23 cellular contexts compared by ENCODE assay signal in the genomic region with DNA sequence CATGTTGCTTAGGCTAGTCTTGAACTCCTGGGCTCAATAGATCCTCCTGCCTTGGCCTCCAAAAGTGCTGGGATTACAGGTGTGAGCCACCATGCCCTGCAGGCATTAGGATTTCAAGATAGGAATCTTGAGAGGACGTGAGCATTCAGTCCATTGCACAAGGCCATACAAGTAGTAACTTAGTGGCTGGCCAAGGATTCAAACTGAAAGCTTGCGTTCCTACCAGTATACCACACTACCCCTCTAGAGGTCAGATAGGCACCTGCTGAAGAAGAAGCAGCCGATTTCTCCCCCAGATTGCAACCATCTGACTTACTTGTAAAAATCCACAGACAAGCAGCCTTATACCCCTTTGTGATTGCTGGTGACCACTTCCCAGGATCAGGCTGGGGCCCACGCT.
"Had no signal": no experiment of that assay in that cellular context is flagged by ENCODE, and none has a peak within 500 bp of the region (broad histone marks: within the 10 kb centered on the region; RNA-seq: fewer than 3 reads in every experiment).

No MANE protein-coding gene starts in this region.

- H3K4me3 ChIP-seq: colonic mucosa, esophagus muscularis mucosa, gastroesophageal sphincter, heart right ventricle, left lung, lower lobe of right lung, mucosa of descending colon had no signal

- H3K36me3 ChIP-seq: colonic mucosa, esophagus muscularis mucosa, gastroesophageal sphincter, heart right ventricle, left lung, lower lobe of right lung had no signal

- H3K9me3 ChIP-seq: colonic mucosa, mucosa of descending colon had no signal

- H3K4me3 Mint-ChIP-seq: dendritic cell treated with granulocyte-macrophage colony-stimulating factor and Interleukin-4, amounts not matched to agents 40 ng/mL and 50 ng/mL, for 4 days; effector memory CD8-positive, alpha-beta T cell; mesothelial cell of epicardium had no signal

- H3K4me1 ChIP-seq: colonic mucosa, esophagus muscularis mucosa, foreskin keratinocyte, gastroesophageal sphincter, heart right ventricle, left lung, lower lobe of right lung had no signal

- H3K27ac Mint-ChIP-seq: dendritic cell treated with granulocyte-macrophage colony-stimulating factor and Interleukin-4, amounts not matched to agents 40 ng/mL and 50 ng/mL, for 4 days; effector memory CD8-positive, alpha-beta T cell; mesothelial cell of epicardium; naive B cell had no signal

- FAIRE-seq: endothelial cell of umbilical vein, frontal cortex, islet of Langerhans, keratinocyte had no signal

- DNase-seq: colonic mucosa; cortex of kidney; effector CD8-positive, alpha-beta T cell; effector memory CD8-positive, alpha-beta T cell; foreskin keratinocyte; head of caudate nucleus; heart right ventricle; hippocampal formation; left cardiac atrium; left lung; left ventricle myocardium superior; lower lobe of right lung; mesenchymal stem cell; mucosa of descending colon; naive B cell had no signal

- H3K9me3 Mint-ChIP-seq: dendritic cell treated with granulocyte-macrophage colony-stimulating factor and Interleukin-4, amounts not matched to agents 40 ng/mL and 50 ng/mL, for 4 days had no signal

- H3K27me3 ChIP-seq: colonic mucosa, esophagus muscularis mucosa, foreskin keratinocyte, gastroesophageal sphincter, left lung had no signal

- ATAC-seq: effector memory CD8-positive, alpha-beta T cell; foreskin keratinocyte; gastroesophageal sphincter; heart right ventricle; left cardiac atrium; left lung; left ventricle myocardium superior; lower lobe of right lung; mucosa of descending colon had no signal

- H3K4me1 Mint-ChIP-seq: mesothelial cell of epicardium, naive B cell had no signal

- H3K36me3 Mint-ChIP-seq: mesothelial cell of epicardium had no signal

- H3K27ac ChIP-seq: colonic mucosa, esophagus muscularis mucosa, foreskin keratinocyte, gastroesophageal sphincter, heart right ventricle, left lung, lower lobe of right lung had no signal
